18 cellular contexts compared by ENCODE assay signal in genomic region chr13:39374741-39375189, GRCh38.
DNase-seq lines count a peak whose midpoint lies in the region; ATAC-seq and TF ChIP-seq lines count a peak whose summit lies in the region.
"Had no signal": no experiment of that assay in that cellular context is flagged by ENCODE, and none has a peak within 500 bp of the region (broad histone marks: within the 10 kb centered on the region; RNA-seq: fewer than 3 reads in every experiment).

No MANE protein-coding gene starts in this region.

- TF ChIP-seq CTCF in mammary epithelial cell (conservative IDR thresholded peaks at IDR 0.05 in 1 of 2, IDR thresholded peaks at IDR 0.05 in 1 of 2; ENCODE audit: extremely low read depth in 1 of 2, insufficient read depth in 1 of 2, low read depth in 1 of 2, low read length in 2 of 2) = no peak
- no peak for TF ChIP-seq CTCF in MCF 10A (IDR thresholded peaks at IDR 0.05; ENCODE audit: unreplicated experiment)
- no peak for TF ChIP-seq CTCF in ascending aorta (IDR thresholded peaks at IDR 0.05)
- no peak for TF ChIP-seq CTCF in omental fat pad (IDR thresholded peaks at IDR 0.05)
- no peak for TF ChIP-seq CTCF in endodermal cell (conservative IDR thresholded peaks at IDR 0.05)

- no peak overlapping the region for H3K27ac ChIP-seq in mammary epithelial cell (ENCODE audit: insufficient read depth, low read depth, low read length)
- H3K27ac ChIP-seq in ascending aorta = peak overlapping the region; percentile 47 to 62
- H3K27ac ChIP-seq in endodermal cell (ENCODE audit: low read depth, low read length) = no peak overlapping the region
- H3K27ac ChIP-seq: C4-2B had no signal

- H3K36me3 ChIP-seq in mammary epithelial cell (ENCODE audit: insufficient read depth, low read length) = no peaks in the 10 kb centered on the region
- H3K36me3 ChIP-seq in ascending aorta = no peaks in the 10 kb centered on the region
- no peaks in the 10 kb centered on the region for H3K36me3 ChIP-seq in endodermal cell (ENCODE audit: control insufficient read depth, insufficient read depth, low read length)

- H3K9me3 ChIP-seq in mammary epithelial cell (replicated peaks; ENCODE audit: insufficient read depth, low read length) (no peaks in the 10 kb centered on the region), ascending aorta (no peaks in the 10 kb centered on the region), endodermal cell (ENCODE audit: control insufficient read depth, low read length) (no peaks in the 10 kb centered on the region)

- no peaks in the 10 kb centered on the region for H3K36me3 Mint-ChIP-seq in MCF 10A (ENCODE audit: insufficient read depth, unreplicated experiment)
- H3K36me3 Mint-ChIP-seq in endodermal cell (ENCODE audit: low read depth) = no peaks in the 10 kb centered on the region

- H3K27me3 Mint-ChIP-seq in MCF 10A (ENCODE audit: insufficient read depth, unreplicated experiment) = no peaks in the 10 kb centered on the region
- H3K27me3 Mint-ChIP-seq in endodermal cell (ENCODE audit: insufficient read depth) = peaks cover 91% of the 10 kb centered on the region

- H3K79me2 ChIP-seq in mammary epithelial cell (ENCODE audit: insufficient read depth, low read length) = no peaks in the 10 kb centered on the region

- DNase-seq in mammary epithelial cell = peak; percentile 35
- DNase-seq in MCF 10A (ENCODE audit: unreplicated experiment) = no peak
- no peak for DNase-seq in ascending aorta (ENCODE audit: low spot score in 2 of 2)
- DNase-seq in omental fat pad (ENCODE audit: low spot score) = no peak
- no peak for DNase-seq in retina
- no peak for DNase-seq in LoVo (ENCODE audit: low spot score)
- no peak for DNase-seq in endodermal cell
- DNase-seq: 8988T; NCI-H1092 treated with DMSO at 0.1 percent for 48 hours; NCI-H1436 treated with DMSO at 0.1 percent for 48 hours; NCI-H2227 treated with DMSO at 0.1 percent for 48 hours; NCI-H524; NCI-H774; NK-92 treated with Interleukin-12 subunit alpha and Interleukin-12 subunit beta, amount 100 ng/mL, for 24 hours had no signal

- no peak overlapping the region for H3K4me2 ChIP-seq in mammary epithelial cell (ENCODE audit: insufficient read depth, low read depth, low read length)

- dilution Hi-C loops in mammary epithelial cell (cut with HindIII; ENCODE audit: low sequenced_read_pairs) = no loop called here

- 90% methylated on average over 3 of the region's 3 CpGs for WGBS in mammary epithelial cell (ENCODE audit: low coverage, missing lambda C conversion rate)
- 93 to 97% methylated on average over 3 of the region's 3 CpGs for WGBS in endodermal cell (ENCODE audit: insufficient coverage in 1 of 2, insufficient read length in 1 of 2), 2 experiments

- no peak overlapping the region for H3K27ac Mint-ChIP-seq in MCF 10A (ENCODE audit: low read depth, unreplicated experiment)
- H3K27ac Mint-ChIP-seq in endodermal cell = no peak overlapping the region

- H3K27me3 ChIP-seq in mammary epithelial cell (ENCODE audit: insufficient read depth, low read length) = no peaks in the 10 kb centered on the region
- H3K27me3 ChIP-seq in ascending aorta = no peaks in the 10 kb centered on the region
- H3K27me3 ChIP-seq in endodermal cell (ENCODE audit: control insufficient read depth, insufficient read depth, low read length, poor library complexity, severe bottlenecking) = peaks cover 73% of the 10 kb centered on the region

- POLR2A ChIA-PET in MCF 10A (lab: Yijun Ruan, JAX) = no interaction called here

- H3K4me1 ChIP-seq in mammary epithelial cell (ENCODE audit: insufficient read depth, low read length) (peaks cover 18% of the 10 kb centered on the region), ascending aorta (peaks cover 13 to 52% of the 10 kb centered on the region in 2 donors), endodermal cell (ENCODE audit: control insufficient read depth, insufficient read depth, low read length) (peaks cover 3% of the 10 kb centered on the region)

- intact Hi-C loops in mammary epithelial cell (cut with micrococcal nuclease) (no loop called here), MCF 10A (cut with micrococcal nuclease) (no loop called here), ascending aorta (cut with DNase I) (no loop called here)

- H2AFZ ChIP-seq in mammary epithelial cell (ENCODE audit: low read depth, low read length) = no peak overlapping the region

- H3K4me3 ChIP-seq in mammary epithelial cell (replicated peaks in 1 of 3; ENCODE audit: insufficient read depth in 1 of 3, low read depth in 2 of 3, low read length in 3 of 3) = no peak overlapping the region
- H3K4me3 ChIP-seq in ascending aorta = no peak overlapping the region
- H3K4me3 ChIP-seq in endodermal cell (ENCODE audit: low read length) = no peak overlapping the region
- H3K4me3 ChIP-seq: K562 had no signal

- BruUV-seq in mammary epithelial cell (replicated peaks; lab: Mats Ljungman, UMichigan) (no TSS peak), MCF 10A (replicated peaks; lab: Mats Ljungman, UMichigan) (no TSS peak)

- ATAC-seq in omental fat pad (ENCODE audit: low FRiP score) = peak; percentile 76
- ATAC-seq in GM18519 (IDR thresholded peaks at IDR 0.05; ENCODE audit: low FRiP score, unreplicated experiment) = no peak
- ATAC-seq: K562, Panc1 had no signal

- CTCF ChIA-PET in mammary epithelial cell (lab: Charles Lee; ENCODE audit: low non-redundant PET) = no interaction called here
- CTCF ChIA-PET in MCF 10A (lab: Yijun Ruan, JAX) = interaction anchor here (0.6 kb wide), 3 partner anchors 177 to 231 kb away, joined by 3 to 5 read pairs (median 3); no protein-coding TSS in a partner anchor

- in situ Hi-C loops in mammary epithelial cell (cut with MboI; ENCODE audit: low sequenced_read_pairs in 2 of 2) = no loop called here

- no peaks in the 10 kb centered on the region for H3K4me1 Mint-ChIP-seq in MCF 10A (ENCODE audit: insufficient read depth, unreplicated experiment)
- peaks cover 30% of the 10 kb centered on the region for H3K4me1 Mint-ChIP-seq in endodermal cell

- no peaks in the 10 kb centered on the region for H4K20me1 ChIP-seq in mammary epithelial cell (ENCODE audit: insufficient read depth, low read length)

- H3K9me3 Mint-ChIP-seq in MCF 10A (ENCODE audit: unreplicated experiment) = no peaks in the 10 kb centered on the region
- H3K9me3 Mint-ChIP-seq in endodermal cell = peaks cover 2% of the 10 kb centered on the region

- H3K4me3 Mint-ChIP-seq in MCF 10A (ENCODE audit: unreplicated experiment) = no peak overlapping the region
- no peak overlapping the region for H3K4me3 Mint-ChIP-seq in endodermal cell

- H3K9ac ChIP-seq in mammary epithelial cell (ENCODE audit: insufficient read depth, low read length) (no peak overlapping the region), endodermal cell (ENCODE audit: extremely low read depth, low read length, poor library complexity, severe bottlenecking) (no peak overlapping the region)

Comparison
In these comparisons a context has a peak if more than half of its experiments do, and no peak if none do; other contexts are left out.
1. H3K27ac ChIP-seq: peak in ascending aorta (2 of 2); none in mammary epithelial cell (single experiment) and endodermal cell (single experiment).